In the genomic region with DNA sequence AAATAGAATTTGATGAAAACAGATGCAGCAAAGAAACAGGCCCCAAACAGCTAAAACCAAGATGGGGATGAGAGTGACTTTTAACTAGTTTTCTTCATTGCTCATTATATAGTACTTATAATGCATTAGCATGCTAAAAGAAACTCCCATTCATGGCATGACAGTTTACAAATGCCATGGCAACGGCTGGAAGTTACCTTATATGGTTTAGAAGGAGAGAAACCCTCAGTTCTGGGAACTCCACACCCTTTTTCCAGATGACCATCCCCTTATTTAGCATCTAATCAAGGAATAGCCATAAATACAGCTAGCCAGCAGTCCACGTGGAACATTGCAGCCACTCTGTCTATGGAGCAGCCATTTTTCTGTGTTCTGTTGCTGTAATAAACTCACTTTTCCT, we compare ENCODE assay signal across 29 cellular contexts.
"Had no signal": no experiment of that assay in that cellular context is flagged by ENCODE, and none has a peak within 500 bp of the region (broad histone marks: within the 10 kb centered on the region; RNA-seq: fewer than 3 reads in every experiment).

No MANE protein-coding gene starts in this region.

- H3K27ac ChIP-seq: colonic mucosa, epithelial cell of prostate, gastrocnemius medialis, heart right ventricle, ovary, psoas muscle, sigmoid colon, testis, tibial artery had no signal

- H3K9me3 Mint-ChIP-seq: memory B cell; nephron; stimulated activated memory B cell treated with anti-CD40 and anti-IgM and Interleukin-4, amounts not matched to agents 10 μg/mL and 1 μg/mL and 100 μg/mL, for 72 hours had no signal

- H3K4me1 ChIP-seq: colonic mucosa, gastrocnemius medialis, heart right ventricle, psoas muscle, sigmoid colon, testis, tibial artery had no signal

- H3K36me3 Mint-ChIP-seq: memory B cell; naive thymus-derived CD4-positive, alpha-beta T cell; stimulated activated memory B cell treated with anti-CD40 and anti-IgM and Interleukin-4, amounts not matched to agents 10 μg/mL and 1 μg/mL and 100 μg/mL, for 72 hours; type B pancreatic cell had no signal

- H3K27ac Mint-ChIP-seq: dendritic cell treated with granulocyte-macrophage colony-stimulating factor and Interleukin-4, amounts not matched to agents 40 ng/mL and 50 ng/mL, for 4 days; endodermal cell; memory B cell; naive thymus-derived CD4-positive, alpha-beta T cell; nephron; stimulated activated memory B cell treated with anti-CD40 and anti-IgM and Interleukin-4, amounts not matched to agents 10 μg/mL and 1 μg/mL and 100 μg/mL, for 72 hours; type B pancreatic cell had no signal

- H3K9me3 ChIP-seq: colonic mucosa, gastrocnemius medialis, heart right ventricle, ovary, psoas muscle, sigmoid colon, testis, tibial artery had no signal

- DNase-seq: colonic mucosa; effector CD8-positive, alpha-beta T cell; endodermal cell; foreskin fibroblast; gastrocnemius medialis; heart right ventricle; kidney; midbrain; naive thymus-derived CD4-positive, alpha-beta T cell; occipital lobe; ovary; posterior cingulate gyrus; psoas muscle; right cardiac atrium; sigmoid colon; stimulated activated CD4-positive, alpha-beta T cell treated with anti-CD3 and anti-CD28 coated beads, Interleukin-4, amount 100 ng/mL, for 4 hours; stimulated activated naive CD8-positive, alpha-beta T cell treated with anti-CD3 and anti-CD28 coated beads, Interleukin-15, Interleukin-2, amounts not matched to agents 100 U/mL and 50 U/mL, for 24 hours; substantia nigra; testis; tibial artery had no signal

- H3K36me3 ChIP-seq: colonic mucosa, gastrocnemius medialis, heart right ventricle, ovary, sigmoid colon, tibial artery had no signal

- H3K27me3 Mint-ChIP-seq: dendritic cell treated with granulocyte-macrophage colony-stimulating factor and Interleukin-4, amounts not matched to agents 40 ng/mL and 50 ng/mL, for 4 days; memory B cell; naive thymus-derived CD4-positive, alpha-beta T cell; stimulated activated memory B cell treated with anti-CD40 and anti-IgM and Interleukin-4, amounts not matched to agents 10 μg/mL and 1 μg/mL and 100 μg/mL, for 72 hours; type B pancreatic cell had no signal

- H3K4me3 Mint-ChIP-seq: dendritic cell treated with granulocyte-macrophage colony-stimulating factor and Interleukin-4, amounts not matched to agents 40 ng/mL and 50 ng/mL, for 4 days; endodermal cell; memory B cell; naive thymus-derived CD4-positive, alpha-beta T cell; nephron; stimulated activated memory B cell treated with anti-CD40 and anti-IgM and Interleukin-4, amounts not matched to agents 10 μg/mL and 1 μg/mL and 100 μg/mL, for 72 hours; type B pancreatic cell had no signal

- H3K4me3 ChIP-seq: colonic mucosa, gastrocnemius medialis, heart right ventricle, lung, ovary, psoas muscle, sigmoid colon, testis, tibial artery had no signal

- H3K27me3 ChIP-seq: colonic mucosa, gastrocnemius medialis, heart right ventricle, ovary, sigmoid colon, testis, tibial artery had no signal

- ATAC-seq: esophagus mucosa; gastrocnemius medialis; heart right ventricle; left lobe of liver; naive thymus-derived CD4-positive, alpha-beta T cell; psoas muscle; right cardiac atrium; stimulated activated memory B cell treated with anti-CD40 and anti-IgM and Interleukin-4, amounts not matched to agents 10 μg/mL and 1 μg/mL and 100 μg/mL, for 72 hours; stimulated activated naive CD8-positive, alpha-beta T cell treated with anti-CD3 and anti-CD28 coated beads, Interleukin-15, Interleukin-2, amounts not matched to agents 100 U/mL and 50 U/mL, for 24 hours had no signal

- H3K4me1 Mint-ChIP-seq: naive thymus-derived CD4-positive, alpha-beta T cell; nephron; stimulated activated memory B cell treated with anti-CD40 and anti-IgM and Interleukin-4, amounts not matched to agents 10 μg/mL and 1 μg/mL and 100 μg/mL, for 72 hours had no signal
